7 cellular contexts compared by ENCODE assay signal in the genomic region with DNA sequence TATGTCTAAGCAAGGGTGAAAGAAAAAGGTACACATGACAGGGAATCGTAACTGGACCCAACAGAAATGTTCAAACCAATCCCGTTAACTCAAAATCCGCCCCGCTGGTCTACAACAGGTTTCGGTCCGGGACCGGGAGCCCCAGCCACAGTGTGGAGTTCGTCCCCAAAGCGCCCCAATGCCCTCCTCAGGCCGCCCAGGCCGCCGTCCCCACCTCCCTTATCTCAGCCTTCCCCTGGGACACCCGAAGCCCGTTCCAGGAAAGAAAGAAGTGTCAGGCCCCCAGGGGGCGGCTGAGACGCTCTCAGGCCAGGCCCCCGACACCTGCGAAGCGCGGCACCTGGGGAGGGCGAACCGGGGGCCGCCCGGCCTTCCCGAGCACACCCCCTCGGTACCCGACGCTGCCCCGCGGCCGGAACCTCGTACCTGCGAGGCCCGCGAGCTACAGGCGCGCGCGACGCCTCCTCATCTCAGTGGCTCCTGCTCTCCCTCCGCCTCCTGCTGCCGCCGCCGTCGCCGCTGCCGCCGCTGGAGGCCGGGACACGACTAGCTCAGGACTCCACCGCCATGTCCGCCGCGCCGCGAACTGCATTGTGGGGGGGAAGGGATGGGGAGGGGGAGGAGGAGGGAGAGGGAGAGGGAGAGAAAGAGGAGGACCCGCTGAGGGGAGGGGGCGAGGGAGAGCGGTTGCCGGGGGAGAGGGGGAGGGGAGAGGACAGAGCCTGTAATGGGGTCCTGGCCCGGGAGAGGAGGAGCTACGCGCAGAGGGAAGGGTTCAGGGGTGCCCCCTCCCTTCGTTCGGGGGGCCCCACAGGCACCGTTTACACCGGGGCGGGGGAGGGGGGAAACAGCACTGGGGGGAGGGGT. TPM values are rescaled to one million over a fixed set of nuclear protein-coding genes. Genes with fewer than 3 reads are reported as not detected.
A peak's percentile ranks its signal among the peaks of the same experiment; 100 is the strongest.
DNase-seq lines count a peak whose midpoint lies in the region; ATAC-seq and TF ChIP-seq lines count a peak whose summit lies in the region.

Gene TUT4 (minus strand): TSS at position 588 of the 867 bp plus-strand sequence. CDS start 26,812 bp downstream, outside the sequence.

- H3K27ac Mint-ChIP-seq in WTC11: peak within 1 kb of the TSS; percentile 81

- no peaks in the 10 kb centered on the region for H3K36me3 ChIP-seq in spleen

- H3K9me3 ChIP-seq in spleen: no peaks in the 10 kb centered on the region

- H3K4me1 ChIP-seq in spleen: peaks cover 18 to 63% (median 39%) of the 10 kb centered on the region in 6 donors

- no peaks in the 10 kb centered on the region for H3K27me3 Mint-ChIP-seq in WTC11 (ENCODE audit: low read depth)

- TF ChIP-seq POLR2A in spleen (IDR thresholded peaks at IDR 0.05): peak in 1 of 3 donors; percentile 15

- WGBS in spleen, 5 donors: 0 to 1% (median 1%) methylated on average over 18 to 68 of the region's 68 CpGs

- H3K27ac ChIP-seq in caudate nucleus (ENCODE audit: low read depth, low read length) (peak within 1 kb of the TSS; percentile 86), spleen (peak within 1 kb of the TSS; percentile 76 to 96 (median 95))

- intact Hi-C loops in spleen (cut with DNase I; ENCODE audit: low total_unique reads): loop anchor here (10.0 kb wide), 1 partner anchor 132 kb away; no protein-coding TSS in a partner anchor

- ATAC-seq in GM18498 (IDR thresholded peaks at IDR 0.05; ENCODE audit: unreplicated experiment): peak; percentile 41
- ATAC-seq in HG02981 (IDR thresholded peaks at IDR 0.05; ENCODE audit: unreplicated experiment): peak; percentile 39
- ATAC-seq in WTC11: peak; percentile 82

- DNase-seq in NCI-H2171 (lab: John Stamatoyannopoulos, UW) (peak; percentile 91), WTC11 (ENCODE audit: low spot score) (peak; percentile 89), caudate nucleus (lab: John Stamatoyannopoulos, UW) (peak in 57 of 61 donors; percentile 23 to 92 (median 76)), iris pigment epithelial cell (ENCODE audit: low read depth) (peak; percentile 66), spleen (peak; percentile 95)

- no peaks in the 10 kb centered on the region for H3K27me3 ChIP-seq in spleen (replicated peaks in 1 of 7)

- peaks cover 36% of the 10 kb centered on the region for H3K4me1 Mint-ChIP-seq in WTC11

- H3K4me3 ChIP-seq in spleen: peak within 1 kb of the TSS; percentile 71 to 90 (median 88)

- CTCF ChIA-PET in WTC11 (lab: Charles Lee): interaction anchor here (0.5 to 1.3 kb wide), 15 partner anchors 15 to 621 kb away, joined by 3 to 10 read pairs (median 4); partner anchors contain the start of genes ORC1, PRPF38A and SHISAL2A

- POLR2A ChIA-PET in WTC11 (lab: Charles Lee): interaction anchor here (0.5 to 2.2 kb wide), 11 partner anchors 18 to 1005 kb away, joined by 3 to 16 read pairs (median 3); partner anchors contain the start of genes ORC1 and PRPF38A

- H3K36me3 Mint-ChIP-seq in WTC11: no peaks in the 10 kb centered on the region

- no peaks in the 10 kb centered on the region for H3K9me3 Mint-ChIP-seq in WTC11

- H3K4me3 Mint-ChIP-seq in WTC11: peak within 1 kb of the TSS; percentile 86

- TF ChIP-seq CTCF in WTC11 (IDR thresholded peaks at IDR 0.05): no peak
- TF ChIP-seq CTCF in spleen (IDR thresholded peaks at IDR 0.05 in 8 of 11, conservative IDR thresholded peaks at IDR 0.05 in 3 of 11): peak in 1 of 11 experiments; percentile 29

TF ChIP-seq in WTC11, 78 proteins besides CTCF, POLR2A, EP300 and RAD21 (continues in another document):
- TF ChIP-seq EMX1 (CRISPR knock-in tag; IDR thresholded peaks at IDR 0.05): no peak
- TF ChIP-seq, protein P1, sequence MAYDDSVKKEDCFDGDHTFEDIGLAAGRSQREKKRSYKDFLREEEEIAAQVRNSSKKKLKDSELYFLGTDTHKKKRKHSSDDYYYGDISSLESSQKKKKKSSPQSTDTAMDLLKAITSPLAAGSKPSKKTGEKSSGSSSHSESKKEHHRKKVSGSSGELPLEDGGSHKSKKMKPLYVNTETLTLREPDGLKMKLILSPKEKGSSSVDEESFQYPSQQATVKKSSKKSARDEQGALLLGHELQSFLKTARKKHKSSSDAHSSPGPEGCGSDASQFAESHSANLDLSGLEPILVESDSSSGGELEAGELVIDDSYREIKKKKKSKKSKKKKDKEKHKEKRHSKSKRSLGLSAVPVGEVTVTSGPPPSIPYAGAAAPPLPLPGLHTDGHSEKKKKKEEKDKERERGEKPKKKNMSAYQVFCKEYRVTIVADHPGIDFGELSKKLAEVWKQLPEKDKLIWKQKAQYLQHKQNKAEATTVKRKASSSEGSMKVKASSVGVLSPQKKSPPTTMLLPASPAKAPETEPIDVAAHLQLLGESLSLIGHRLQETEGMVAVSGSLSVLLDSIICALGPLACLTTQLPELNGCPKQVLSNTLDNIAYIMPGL (CRISPR knock-in tag; IDR thresholded peaks at IDR 0.05): peak; percentile 69; the same call in 1 of the 2 replicates
- TF ChIP-seq SP1 (CRISPR knock-in tag; conservative IDR thresholded peaks at IDR 0.05): no peak
- TF ChIP-seq, protein P2, sequence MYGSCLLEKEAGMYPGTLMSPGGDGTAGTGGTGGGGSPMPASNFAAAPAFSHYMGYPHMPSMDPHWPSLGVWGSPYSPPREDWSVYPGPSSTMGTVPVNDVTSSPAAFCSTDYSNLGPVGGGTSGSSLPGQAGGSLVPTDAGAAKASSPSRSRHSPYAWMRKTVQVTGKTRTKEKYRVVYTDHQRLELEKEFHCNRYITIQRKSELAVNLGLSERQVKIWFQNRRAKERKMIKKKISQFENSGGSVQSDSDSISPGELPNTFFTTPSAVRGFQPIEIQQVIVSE (CRISPR knock-in tag; IDR thresholded peaks at IDR 0.05; ENCODE audit: borderline replicate concordance): no peak
- TF ChIP-seq ATF3 (CRISPR knock-in tag; conservative IDR thresholded peaks at IDR 0.05): no peak
- no peak for TF ChIP-seq PRRX2 (CRISPR knock-in tag; IDR thresholded peaks at IDR 0.05)
- TF ChIP-seq GTF2I (CRISPR knock-in tag; conservative IDR thresholded peaks at IDR 0.05): no peak
- no peak for TF ChIP-seq NFYB (CRISPR knock-in tag; conservative IDR thresholded peaks at IDR 0.05; ENCODE audit: low read depth)
- no peak for TF ChIP-seq ZNF671 (CRISPR knock-in tag; IDR thresholded peaks at IDR 0.05)
- TF ChIP-seq NR3C1 (CRISPR knock-in tag; conservative IDR thresholded peaks at IDR 0.05; ENCODE audit: low read depth): no peak
- TF ChIP-seq ATF1 (CRISPR knock-in tag; IDR thresholded peaks at IDR 0.05): no peak
- TF ChIP-seq ZNF281 (CRISPR knock-in tag; IDR thresholded peaks at IDR 0.05): 0 out of 2 replicates have a peak, but pooled peaks have one; percentile 19
- TF ChIP-seq, protein P3, sequence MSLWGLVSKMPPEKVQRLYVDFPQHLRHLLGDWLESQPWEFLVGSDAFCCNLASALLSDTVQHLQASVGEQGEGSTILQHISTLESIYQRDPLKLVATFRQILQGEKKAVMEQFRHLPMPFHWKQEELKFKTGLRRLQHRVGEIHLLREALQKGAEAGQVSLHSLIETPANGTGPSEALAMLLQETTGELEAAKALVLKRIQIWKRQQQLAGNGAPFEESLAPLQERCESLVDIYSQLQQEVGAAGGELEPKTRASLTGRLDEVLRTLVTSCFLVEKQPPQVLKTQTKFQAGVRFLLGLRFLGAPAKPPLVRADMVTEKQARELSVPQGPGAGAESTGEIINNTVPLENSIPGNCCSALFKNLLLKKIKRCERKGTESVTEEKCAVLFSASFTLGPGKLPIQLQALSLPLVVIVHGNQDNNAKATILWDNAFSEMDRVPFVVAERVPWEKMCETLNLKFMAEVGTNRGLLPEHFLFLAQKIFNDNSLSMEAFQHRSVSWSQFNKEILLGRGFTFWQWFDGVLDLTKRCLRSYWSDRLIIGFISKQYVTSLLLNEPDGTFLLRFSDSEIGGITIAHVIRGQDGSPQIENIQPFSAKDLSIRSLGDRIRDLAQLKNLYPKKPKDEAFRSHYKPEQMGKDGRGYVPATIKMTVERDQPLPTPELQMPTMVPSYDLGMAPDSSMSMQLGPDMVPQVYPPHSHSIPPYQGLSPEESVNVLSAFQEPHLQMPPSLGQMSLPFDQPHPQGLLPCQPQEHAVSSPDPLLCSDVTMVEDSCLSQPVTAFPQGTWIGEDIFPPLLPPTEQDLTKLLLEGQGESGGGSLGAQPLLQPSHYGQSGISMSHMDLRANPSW (CRISPR knock-in tag; conservative IDR thresholded peaks at IDR 0.05; ENCODE audit: low read depth): no peak
- no peak; the same call in 1 of the 2 replicates for TF ChIP-seq NR1H2 (CRISPR knock-in tag; IDR thresholded peaks at IDR 0.05)
- 0 out of 2 replicates have a peak, but pooled peaks have one; percentile 42 for TF ChIP-seq CREM (CRISPR knock-in tag; IDR thresholded peaks at IDR 0.05)
- TF ChIP-seq HMGA2 (CRISPR knock-in tag; IDR thresholded peaks at IDR 0.05): no peak
- TF ChIP-seq ZNF317 (CRISPR knock-in tag; IDR thresholded peaks at IDR 0.05; ENCODE audit: borderline replicate concordance, low read depth): peak; percentile 50; the same call in 1 of the 2 replicates
- no peak for TF ChIP-seq SOX15 (CRISPR knock-in tag; IDR thresholded peaks at IDR 0.05)
- 0 out of 2 replicates have a peak, but pooled peaks have one; percentile 63 for TF ChIP-seq TCF7 (CRISPR knock-in tag; IDR thresholded peaks at IDR 0.05; ENCODE audit: low read depth)

RNA-seq across cellular contexts. Expression of gene TUT4, which starts in this region (rescaled TPM):
- 57.4 to 63.6 TPM (median 63.3 TPM) in 3 replicates for total RNA-seq in WTC11 (2021)
- 100 to 1,000 TPM in 1 of 7 donors, 10 to 100 TPM in 6; 74.1 to 120 (median 84.6) TPM for total RNA-seq in spleen
- 10 to 100 TPM; 31.7 to 45.6 (median 35.8) TPM for polyA plus RNA-seq in spleen

Comparison
In these comparisons a context has a peak if more than half of its experiments do, and no peak if none do; other contexts are left out.
1. Peak in every context shown above with its lines: DNase-seq, ATAC-seq, H3K4me3 ChIP-seq and H3K27ac ChIP-seq.